1 cellular context compared by ENCODE assay signal in genomic region chr20:37265152-37265551, GRCh38.
TF ChIP-seq lines count a peak whose summit lies in the region.

No MANE protein-coding gene starts in this region.

TF ChIP-seq in HepG2, 621 proteins besides CTCF, POLR2A, EP300 and RAD21:
- peak; percentile 68 for TF ChIP-seq ZNF770 (CRISPR knock-in tag; IDR thresholded peaks at IDR 0.05)
- no peak for TF ChIP-seq MAFF (IDR thresholded peaks at IDR 0.05; ENCODE audit: low read depth, low read length)
TF ChIP-seq in HepG2: peak in this region for 1.
